In the genomic region with DNA sequence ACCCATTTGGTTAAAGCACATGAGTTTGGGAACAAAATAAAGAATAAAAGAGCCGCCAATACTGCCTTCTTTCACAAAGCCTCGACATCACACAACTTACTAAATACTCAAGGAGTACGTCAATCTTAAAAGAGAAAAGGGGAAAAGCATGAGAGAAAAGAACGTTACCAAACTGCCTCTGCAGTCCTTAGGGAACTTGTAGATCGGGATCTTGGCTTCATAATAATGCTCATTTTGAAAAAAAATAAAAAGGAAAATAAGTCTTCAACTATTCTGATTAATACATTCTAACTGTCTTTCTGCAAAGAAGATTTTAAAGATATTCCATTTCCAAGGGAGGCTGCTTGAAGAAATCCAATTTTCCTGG, we compare ENCODE assay signal across 9 cellular contexts.
DNase-seq lines count a peak whose midpoint lies in the region; ATAC-seq, FAIRE-seq and TF ChIP-seq lines count a peak whose summit lies in the region.
"Had no signal": no experiment of that assay in that cellular context is flagged by ENCODE, and none has a peak within 500 bp of the region (broad histone marks: within the 10 kb centered on the region; RNA-seq: fewer than 3 reads in every experiment).

No MANE protein-coding gene starts in this region.

- peak overlapping the region; percentile 10 for H3K4me3 Mint-ChIP-seq in activated CD8-positive, alpha-beta memory T cell treated with anti-CD3 and anti-CD28 coated beads, Interleukin-2, amount 10 ng/mL, durations not matched to agents 7 days and 5 days

- no peak for FAIRE-seq in GM12891 (lab: Jason Lieb, UNC)

- peak overlapping the region; percentile 85 for H3K27ac ChIP-seq in muscle layer of duodenum (ENCODE audit: low read length)
- H3K27ac ChIP-seq in tibial nerve = peak overlapping the region; percentile 28 to 69 (median 61)

- H3K9me3 Mint-ChIP-seq in activated CD8-positive, alpha-beta memory T cell treated with anti-CD3 and anti-CD28 coated beads, Interleukin-2, amount 10 ng/mL, durations not matched to agents 7 days and 5 days (ENCODE audit: low read depth) = no peaks in the 10 kb centered on the region

- H3K9me3 ChIP-seq in endocrine pancreas (ENCODE audit: control insufficient read depth, low read length) (no peaks in the 10 kb centered on the region), muscle layer of duodenum (ENCODE audit: control insufficient read depth in 1 of 2, low read length in 2 of 2) (no peaks in the 10 kb centered on the region), tibial nerve (no peaks in the 10 kb centered on the region)

- H3K27ac Mint-ChIP-seq in activated CD8-positive, alpha-beta memory T cell treated with anti-CD3 and anti-CD28 coated beads, Interleukin-2, amount 10 ng/mL, durations not matched to agents 7 days and 5 days = no peak overlapping the region

- no peak for DNase-seq in activated CD8-positive, alpha-beta memory T cell treated with anti-CD3 and anti-CD28 coated beads, Interleukin-2, amount 10 ng/mL, durations not matched to agents 7 days and 5 days
- DNase-seq in activated CD8-positive, alpha-beta memory T cell treated with anti-CD3 and anti-CD28 coated beads for 24 hours = no peak
- no peak for DNase-seq in tibial nerve (ENCODE audit: low spot score in 2 of 2)
- DNase-seq in GM12891 (ENCODE audit: insufficient read length, low spot score) = no peak
- DNase-seq in NOMO-1 (lab: John Stamatoyannopoulos, UW; ENCODE audit: unreplicated experiment in 2 of 2) = no peak
- DNase-seq: activated gamma-delta T cell treated with Interleukin-2 at 50 U/mL for 16 hours had no signal

- no peaks in the 10 kb centered on the region for H3K36me3 ChIP-seq in endocrine pancreas (ENCODE audit: control insufficient read depth, insufficient read depth, low read length)
- H3K36me3 ChIP-seq in muscle layer of duodenum (ENCODE audit: control insufficient read depth in 1 of 2, insufficient read depth in 2 of 2, low read length in 2 of 2) = no peaks in the 10 kb centered on the region
- H3K36me3 ChIP-seq in tibial nerve = no peaks in the 10 kb centered on the region

- peaks cover 9% of the 10 kb centered on the region for H3K4me1 Mint-ChIP-seq in activated CD8-positive, alpha-beta memory T cell treated with anti-CD3 and anti-CD28 coated beads, Interleukin-2, amount 10 ng/mL, durations not matched to agents 7 days and 5 days

- TF ChIP-seq CTCF in tibial nerve (IDR thresholded peaks at IDR 0.05) = no peak

- H3K36me3 Mint-ChIP-seq in activated CD8-positive, alpha-beta memory T cell treated with anti-CD3 and anti-CD28 coated beads, Interleukin-2, amount 10 ng/mL, durations not matched to agents 7 days and 5 days = no peaks in the 10 kb centered on the region

- 4 to 5% methylated on average over 5 of the region's 5 CpGs for WGBS in tibial nerve, 2 donors

- H3K4me1 ChIP-seq in endocrine pancreas (ENCODE audit: control insufficient read depth, insufficient read depth, low read length) (peaks cover 24% of the 10 kb centered on the region), muscle layer of duodenum (ENCODE audit: control insufficient read depth in 1 of 2, insufficient read depth in 2 of 2, low read length in 2 of 2) (no peaks in the 10 kb centered on the region), tibial nerve (peaks cover 0 to 17% (median 3%) of the 10 kb centered on the region in 4 donors)

- H3K27me3 ChIP-seq in endocrine pancreas (ENCODE audit: control insufficient read depth, insufficient read depth, low read length) (no peaks in the 10 kb centered on the region), muscle layer of duodenum (ENCODE audit: low read depth, low read length) (no peaks in the 10 kb centered on the region), tibial nerve (no peaks in the 10 kb centered on the region)

- H3K4me3 ChIP-seq in endocrine pancreas (ENCODE audit: control insufficient read depth, insufficient read depth, low read length) (peak overlapping the region; percentile 92), muscle layer of duodenum (ENCODE audit: low read depth in 1 of 2, low read length in 2 of 2) (peak overlapping the region; percentile 70 to 88), tibial nerve (peak overlapping the region; percentile 30 to 52 (median 45))

- CTCF ChIA-PET in activated CD8-positive, alpha-beta memory T cell treated with anti-CD3 and anti-CD28 coated beads, Interleukin-2, amount 10 ng/mL, durations not matched to agents 7 days and 5 days (lab: Charles Lee) = no interaction called here

- H3K9ac ChIP-seq in endocrine pancreas (ENCODE audit: control insufficient read depth, insufficient read depth, low read length) = peak overlapping the region; percentile 25

- no peak for TF ChIP-seq EP300 in tibial nerve (IDR thresholded peaks at IDR 0.05)

- ATAC-seq in activated CD8-positive, alpha-beta memory T cell treated with anti-CD3 and anti-CD28 coated beads, Interleukin-2, amount 10 ng/mL, durations not matched to agents 7 days and 5 days = no peak
- ATAC-seq in HG02759 (IDR thresholded peaks at IDR 0.05; ENCODE audit: unreplicated experiment) = no peak

- peaks cover 41% of the 10 kb centered on the region for H3K27me3 Mint-ChIP-seq in activated CD8-positive, alpha-beta memory T cell treated with anti-CD3 and anti-CD28 coated beads, Interleukin-2, amount 10 ng/mL, durations not matched to agents 7 days and 5 days

- TF ChIP-seq POLR2A in tibial nerve (IDR thresholded peaks at IDR 0.05) (no peak), GM12891 (IDR thresholded peaks at IDR 0.05; ENCODE audit: low read depth, low read length) (no peak)

TF ChIP-seq in GM12891, 5 proteins besides CTCF, POLR2A, EP300 and RAD21:
- TF ChIP-seq POU2F2 (IDR thresholded peaks at IDR 0.05; ENCODE audit: low read depth, low read length) = no peak
- TF ChIP-seq TAF1 (IDR thresholded peaks at IDR 0.05; ENCODE audit: low read depth, low read length) = no peak
- TF ChIP-seq POLR2AphosphoS5 (IDR thresholded peaks at IDR 0.05; ENCODE audit: low read depth, low read length) = no peak
- TF ChIP-seq SPI1 (IDR thresholded peaks at IDR 0.05; ENCODE audit: low read depth, low read length) = no peak
- TF ChIP-seq PAX5 (IDR thresholded peaks at IDR 0.05; ENCODE audit: insufficient read depth, low read length, severe bottlenecking) = no peak
